1 cellular context compared by ENCODE assay signal in genomic region chr2:21422050-21422449, GRCh38.
TF ChIP-seq lines count a peak whose summit lies in the region.

No MANE protein-coding gene starts in this region.

TF ChIP-seq in SK-N-SH treated with all-trans-retinoic acid at 6 μM for 48 hours, 23 proteins besides CTCF, POLR2A, EP300 and RAD21 (continued from another document):
- TF ChIP-seq TSHZ2 (CRISPR knock-in tag; IDR thresholded peaks at IDR 0.05) (no peak), ZFP30 (CRISPR knock-in tag; IDR thresholded peaks at IDR 0.05) (no peak), PPARA (CRISPR knock-in tag; IDR thresholded peaks at IDR 0.05; ENCODE audit: borderline replicate concordance) (no peak), ISL1 (CRISPR knock-in tag; IDR thresholded peaks at IDR 0.05) (no peak), ESRRG (CRISPR knock-in tag; IDR thresholded peaks at IDR 0.05) (no peak), OSR1 (CRISPR knock-in tag; IDR thresholded peaks at IDR 0.05) (no peak)
